Comparison of ENCODE assay signal across 17 cellular contexts in the genomic region with DNA sequence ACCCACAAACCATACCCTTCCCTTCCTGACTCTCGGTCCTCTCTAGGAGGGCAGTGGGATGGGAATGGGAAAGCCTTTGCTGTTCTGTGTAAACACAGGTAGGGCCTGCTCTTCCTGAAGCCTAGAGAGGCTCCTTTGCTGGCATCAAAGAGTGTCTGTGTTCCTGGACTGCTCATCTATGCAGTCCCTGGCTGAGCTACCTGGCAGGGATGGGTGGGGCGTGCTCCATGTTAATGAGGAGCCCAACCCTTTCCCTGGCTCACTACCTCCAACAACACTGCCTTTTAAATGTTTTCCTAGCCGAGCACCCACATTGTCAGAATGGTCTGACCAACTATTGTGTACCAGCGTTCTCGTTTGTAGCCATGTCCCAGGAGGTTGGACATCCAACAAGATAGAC. TPM values are rescaled to one million over a fixed set of nuclear protein-coding genes. Genes with fewer than 3 reads are reported as not detected.
DNase-seq lines count a peak whose midpoint lies in the region; ATAC-seq and TF ChIP-seq lines count a peak whose summit lies in the region.
"Had no signal": no experiment of that assay in that cellular context is flagged by ENCODE, and none has a peak within 500 bp of the region (broad histone marks: within the 10 kb centered on the region; RNA-seq: fewer than 3 reads in every experiment).

No MANE protein-coding gene starts in this region.

- POLR2A ChIA-PET in MCF 10A (lab: Yijun Ruan, JAX): interaction anchor here (1.8 kb wide), 1 partner anchor 81 kb away, joined by 5 read pairs; no protein-coding TSS in a partner anchor

- intact Hi-C loops in breast epithelium (cut with DNase I; ENCODE audit: low total_unique reads): no loop called here
- intact Hi-C loops in MCF 10A (cut with micrococcal nuclease): no loop called here
- intact Hi-C loops in sigmoid colon (cut with DNase I): no loop called here
- intact Hi-C loops in transverse colon (cut with DNase I; ENCODE audit: low total_unique reads): no loop called here
- intact Hi-C loops in right cardiac atrium (cut with DNase I): loop anchor here in 1 of 4 donors (5.0 kb wide), 1 partner anchor 37 kb away; no protein-coding TSS in a partner anchor
- intact Hi-C loops in Right ventricle myocardium superior (cut with DNase I): no loop called here

- CTCF ChIA-PET in MCF 10A (lab: Yijun Ruan, JAX): interaction anchor here (0.7 to 1.6 kb wide), 2 partner anchors 8 to 14 kb away, joined by 3 to 8 read pairs; no protein-coding TSS in a partner anchor

- no peaks in the 10 kb centered on the region for H3K9me3 Mint-ChIP-seq in MCF 10A (ENCODE audit: unreplicated experiment)

- H3K9me3 ChIP-seq in breast epithelium: no peaks in the 10 kb centered on the region
- H3K9me3 ChIP-seq in sigmoid colon: no peaks in the 10 kb centered on the region
- no peaks in the 10 kb centered on the region for H3K9me3 ChIP-seq in transverse colon
- no peaks in the 10 kb centered on the region for H3K9me3 ChIP-seq in right cardiac atrium (ENCODE audit: control insufficient read depth, low read length)

- BruUV-seq in MCF 10A (replicated peaks; lab: Mats Ljungman, UMichigan): no TSS peak

- 20 to 69% methylated on average over 5 of the region's 5 CpGs for WGBS in sigmoid colon, 2 donors
- WGBS in transverse colon (ENCODE audit: low coverage in 1 of 2), 2 donors: 47 to 58% methylated on average over 3 to 5 of the region's 5 CpGs
- 87% methylated on average over 5 of the region's 5 CpGs for WGBS in right cardiac atrium

- TF ChIP-seq POLR2A in breast epithelium (IDR thresholded peaks at IDR 0.05) (no peak), sigmoid colon (IDR thresholded peaks at IDR 0.05) (no peak), transverse colon (IDR thresholded peaks at IDR 0.05) (no peak)

- no peaks in the 10 kb centered on the region for H3K36me3 ChIP-seq in breast epithelium
- H3K36me3 ChIP-seq in sigmoid colon: peaks cover 7 to 67% (median 39%) of the 10 kb centered on the region in 4 donors
- H3K36me3 ChIP-seq in transverse colon: peaks cover 0 to 30% (median 2%) of the 10 kb centered on the region in 4 donors

- peaks cover 31% of the 10 kb centered on the region for H3K36me3 Mint-ChIP-seq in MCF 10A (ENCODE audit: insufficient read depth, unreplicated experiment)

- H3K27ac ChIP-seq in breast epithelium (peak overlapping the region; percentile 14 to 62), sigmoid colon (no peak overlapping the region), transverse colon (no peak overlapping the region), right cardiac atrium (ENCODE audit: low read length) (no peak overlapping the region)
- H3K27ac ChIP-seq: 22Rv1 had no signal

- H3K27me3 Mint-ChIP-seq in MCF 10A (ENCODE audit: insufficient read depth, unreplicated experiment): no peaks in the 10 kb centered on the region

- H3K4me1 Mint-ChIP-seq in MCF 10A (ENCODE audit: insufficient read depth, unreplicated experiment): no peaks in the 10 kb centered on the region

- H3K4me3 Mint-ChIP-seq in MCF 10A (ENCODE audit: unreplicated experiment): no peak overlapping the region

- H3K4me1 ChIP-seq in breast epithelium (no peaks in the 10 kb centered on the region), sigmoid colon (peaks cover 0 to 15% (median 3%) of the 10 kb centered on the region in 4 donors), transverse colon (peaks cover 0 to 16% (median 0%) of the 10 kb centered on the region in 4 donors), right cardiac atrium (ENCODE audit: control insufficient read depth, insufficient read depth, low read length) (peaks cover 13% of the 10 kb centered on the region)

- TF ChIP-seq CTCF in breast epithelium (IDR thresholded peaks at IDR 0.05): no peak
- TF ChIP-seq CTCF in MCF 10A (IDR thresholded peaks at IDR 0.05; ENCODE audit: unreplicated experiment): no peak
- TF ChIP-seq CTCF in sigmoid colon (IDR thresholded peaks at IDR 0.05): no peak
- TF ChIP-seq CTCF in transverse colon (IDR thresholded peaks at IDR 0.05): no peak

- H3K27me3 ChIP-seq in breast epithelium (no peaks in the 10 kb centered on the region), sigmoid colon (no peaks in the 10 kb centered on the region), transverse colon (no peaks in the 10 kb centered on the region), right cardiac atrium (ENCODE audit: control insufficient read depth, insufficient read depth) (no peaks in the 10 kb centered on the region)

- no peak for TF ChIP-seq EP300 in sigmoid colon (IDR thresholded peaks at IDR 0.05)
- TF ChIP-seq EP300 in transverse colon (IDR thresholded peaks at IDR 0.05; ENCODE audit: low read depth): no peak

- ATAC-seq in esophagus mucosa (peak; percentile 54), right cardiac atrium (no peak), Right ventricle myocardium superior (ENCODE audit: poor library complexity) (no peak)
- ATAC-seq: HCT116, Right ventricle myocardium inferior had no signal

- H3K4me3 ChIP-seq in breast epithelium: no peak overlapping the region
- H3K4me3 ChIP-seq in sigmoid colon: no peak overlapping the region
- no peak overlapping the region for H3K4me3 ChIP-seq in transverse colon
- H3K4me3 ChIP-seq in right cardiac atrium (ENCODE audit: low read length): no peak overlapping the region

- no peak overlapping the region for H3K27ac Mint-ChIP-seq in MCF 10A (ENCODE audit: low read depth, unreplicated experiment)

- in situ Hi-C loops in transverse colon (cut with MboI; ENCODE audit: low pct_ligation_motif_present in 1 of 4, low pct_unique_long_range_greater_than_20kb in 1 of 4, low sequenced_read_pairs in 3 of 4): loop anchor here in 2 of 4 donors (25.0 kb wide), 3 partner anchors 97 to 197 kb away; a partner anchor contains a TSS

- DNase-seq in breast epithelium (ENCODE audit: low spot score in 2 of 2) (no peak), MCF 10A (ENCODE audit: unreplicated experiment) (no peak), sigmoid colon (peak; percentile 38), transverse colon (peak; percentile 59), right cardiac atrium (no peak), Right ventricle myocardium superior (no peak), hypothalamus (lab: John Stamatoyannopoulos, UW) (no peak)
- DNase-seq: DMS79, KG1, NCI-H1105 treated with DMSO at 0.1 percent for 48 hours, NCI-H2081, NCI-H2171, NCI-H524 treated with DMSO at 0.1 percent for 48 hours had no signal

RNA-seq across cellular contexts. Expression of a gene that starts 26.6 kb away (rescaled TPM):
- total RNA-seq in breast epithelium: 100 to 1,000 TPM in 1 of 3 donors, 10 to 100 TPM in 2; 42.9 to 101 (median 48.4) TPM
- total RNA-seq in MCF 10A (2022): 21.0 and 29.5 TPM in 2 replicates
- 13.3 TPM for total RNA-seq in esophagus mucosa
- 10 to 100 TPM; 35.2 to 52.6 (median 45.0) TPM for total RNA-seq in sigmoid colon
- polyA plus RNA-seq in sigmoid colon: 10 to 100 TPM in 2 of 3 donors, 1 to 10 TPM in 1; 9.7 to 33.2 (median 12.6) TPM
- 10 to 100 TPM; 35.4 to 95.7 (median 66.2) TPM for total RNA-seq in transverse colon
- total RNA-seq in right cardiac atrium: 10 to 100 TPM; 11.3 to 18.8 (median 15.0) TPM
- polyA plus RNA-seq in right cardiac atrium: 13.7 TPM
- total RNA-seq in Right ventricle myocardium superior: 8.3 TPM

RNA-seq across cellular contexts. Expression of a gene that starts 43.3 kb away (rescaled TPM):
- total RNA-seq in breast epithelium (1 to 10 TPM; 1.2 to 5.6 (median 1.8) TPM), MCF 10A (2022) (13.0 and 18.1 TPM in 2 replicates), esophagus mucosa (15.7 TPM), sigmoid colon (1 to 10 TPM in 2 of 4 donors, under 1 TPM in 2; 0.16 to 5.3 (median 0.86) TPM), transverse colon (1 to 10 TPM in 1 of 4 donors, under 1 TPM in 2, not detected in 1; 0.41 to 2.2 (median 0.95) TPM), right cardiac atrium (1 to 10 TPM; 1.2 to 1.6 (median 1.4) TPM), Right ventricle myocardium superior (0.78 TPM)
- polyA plus RNA-seq in sigmoid colon (1 to 10 TPM; 1.2 to 1.7 (median 1.4) TPM), right cardiac atrium (2.5 TPM)

RNA-seq across cellular contexts. Expression of a gene that starts 50.7 kb away (rescaled TPM):
- 10 to 100 TPM; 53.1 to 74.5 (median 60.0) TPM for total RNA-seq in breast epithelium
- 56.0 and 60.5 TPM in 2 replicates for total RNA-seq in MCF 10A (2022)
- total RNA-seq in esophagus mucosa: 40.1 TPM
- total RNA-seq in sigmoid colon: 10 to 100 TPM; 36.0 to 96.1 (median 51.2) TPM
- 10 to 100 TPM; 11.6 to 53.1 (median 16.2) TPM for polyA plus RNA-seq in sigmoid colon
- 100 to 1,000 TPM in 2 of 4 donors, 10 to 100 TPM in 2; 91.8 to 313 (median 115) TPM for total RNA-seq in transverse colon
- total RNA-seq in right cardiac atrium: 10 to 100 TPM; 42.1 to 57.7 (median 48.8) TPM
- 33.4 TPM for polyA plus RNA-seq in right cardiac atrium
- total RNA-seq in Right ventricle myocardium superior: 29.9 TPM

RNA-seq across cellular contexts. Expression of a gene that starts 52.5 kb away (rescaled TPM):
- 10 to 100 TPM; 21.4 to 48.1 (median 26.9) TPM for total RNA-seq in breast epithelium
- total RNA-seq in MCF 10A (2022): 82.6 and 89.2 TPM in 2 replicates
- 67.4 TPM for total RNA-seq in esophagus mucosa
- 10 to 100 TPM; 14.3 to 17.5 (median 16.3) TPM for total RNA-seq in sigmoid colon
- polyA plus RNA-seq in sigmoid colon: 10 to 100 TPM; 48.0 to 98.9 (median 80.7) TPM
- total RNA-seq in transverse colon: 10 to 100 TPM; 46.4 to 91.7 (median 57.6) TPM
- total RNA-seq in right cardiac atrium: 10 to 100 TPM; 32.4 to 45.5 (median 40.0) TPM
- polyA plus RNA-seq in right cardiac atrium: 30.2 TPM
- 41.6 TPM for total RNA-seq in Right ventricle myocardium superior

RNA-seq across cellular contexts. Expression of a gene that starts 57.5 kb away (rescaled TPM):
- total RNA-seq in breast epithelium (10 to 100 TPM; 27.2 to 49.8 (median 39.4) TPM), MCF 10A (2022) (37.3 and 39.6 TPM in 2 replicates), esophagus mucosa (33.8 TPM), sigmoid colon (10 to 100 TPM; 24.7 to 50.5 (median 30.8) TPM), transverse colon (100 to 1,000 TPM in 3 of 4 donors, 10 to 100 TPM in 1; 81.3 to 191 (median 143) TPM), right cardiac atrium (10 to 100 TPM; 46.9 to 63.8 (median 54.2) TPM), Right ventricle myocardium superior (69.1 TPM)
- polyA plus RNA-seq in sigmoid colon (100 to 1,000 TPM in 1 of 3 donors, 10 to 100 TPM in 2; 77.1 to 129 (median 97.9) TPM), right cardiac atrium (65.0 TPM)

Comparison
In these comparisons a context has a peak if more than half of its experiments do, and no peak if none do; other contexts are left out.
1. DNase-seq: peak in sigmoid colon (single experiment) and transverse colon (single experiment); none in breast epithelium (0 of 2), MCF 10A (single experiment), right cardiac atrium (0 of 3), Right ventricle myocardium superior (single experiment) and hypothalamus (0 of 51).
2. H3K27ac ChIP-seq: peak in breast epithelium (2 of 2); none in sigmoid colon (0 of 4), transverse colon (0 of 4) and right cardiac atrium (single experiment).